In the genomic region with DNA sequence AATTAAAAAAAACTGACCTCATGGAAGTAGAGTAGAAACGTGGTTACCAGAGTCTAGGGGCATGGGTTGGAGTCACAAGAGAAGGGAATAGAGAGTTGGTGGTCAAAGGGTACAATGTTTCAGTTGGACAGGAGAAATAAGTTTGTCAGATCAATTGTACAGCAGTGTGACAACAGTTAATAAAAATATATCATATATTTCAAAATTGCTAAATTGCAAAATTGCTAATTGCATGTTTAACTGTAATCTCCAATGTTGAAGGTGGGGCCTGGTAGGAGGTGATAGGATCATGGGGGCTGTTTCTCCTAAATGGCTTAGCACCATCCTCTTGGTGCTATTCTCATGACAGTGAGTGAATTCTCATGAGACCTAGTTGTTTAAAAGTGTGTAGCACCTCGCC, we compare ENCODE assay signal across 21 cellular contexts.
DNase-seq lines count a peak whose midpoint lies in the region; ATAC-seq, FAIRE-seq and TF ChIP-seq lines count a peak whose summit lies in the region.
"Had no signal": no experiment of that assay in that cellular context is flagged by ENCODE, and none has a peak within 500 bp of the region (broad histone marks: within the 10 kb centered on the region; RNA-seq: fewer than 3 reads in every experiment).

No MANE protein-coding gene starts in this region.

- no peak for TF ChIP-seq POLR2A in A549 (IDR thresholded peaks at IDR 0.05; ENCODE audit: low read length)
- TF ChIP-seq POLR2A in GM12892 (IDR thresholded peaks at IDR 0.05; ENCODE audit: low read depth, low read length): no peak
- TF ChIP-seq POLR2A in NB4 (IDR thresholded peaks at IDR 0.05; ENCODE audit: extremely low read depth, insufficient read length): no peak
- no peak for TF ChIP-seq POLR2A in K562 (conservative IDR thresholded peaks at IDR 0.05)

- H3K4me2 ChIP-seq in A549 (no peak overlapping the region), K562 (ENCODE audit: insufficient read depth, low read length) (no peak overlapping the region)

- H3K9ac ChIP-seq in K562 (ENCODE audit: insufficient read depth in 1 of 2, low read depth in 2 of 2, low read length in 2 of 2): no peak overlapping the region
- H3K9ac ChIP-seq: BLaER1 treated with 17β-estradiol and CSF1 and Interleukin-3, amounts not matched to agents 10 nM and 100 nM had no signal

- no peaks in the 10 kb centered on the region for H3K9me1 ChIP-seq in K562 (ENCODE audit: control insufficient read depth, insufficient read depth, low read length)

- WGBS in A549 (ENCODE audit: missing lambda C conversion rate): 91% methylated on average over 2 of the region's 2 CpGs
- 66% methylated on average over 2 of the region's 2 CpGs for WGBS in K562 (ENCODE audit: insufficient coverage, low coverage, missing lambda C conversion rate)

- CTCF ChIA-PET in A549 (lab: Yijun Ruan, JAX) (no interaction called here), K562 (lab: Yijun Ruan, JAX; ENCODE audit: low intra/inter-chr PET ratio) (no interaction called here)

- no peak for ATAC-seq in A549
- ATAC-seq in K562: no peak

- H3K4me3 ChIP-seq in A549 (no peak overlapping the region), NB4 (ENCODE audit: low read depth, low read length) (no peak overlapping the region), K562 (no peak overlapping the region)
- H3K4me3 ChIP-seq: BLaER1 treated with 17β-estradiol and CSF1 and Interleukin-3, amounts not matched to agents 10 nM and 100 nM; HAP-1 had no signal

- TF ChIP-seq RAD21 in A549 (conservative IDR thresholded peaks at IDR 0.05 in 1 of 2, IDR thresholded peaks at IDR 0.05 in 1 of 2) (no peak), K562 (CRISPR knock-in tag; conservative IDR thresholded peaks at IDR 0.05 in 1 of 2, IDR thresholded peaks at IDR 0.05 in 1 of 2) (no peak)

- H3K36me3 ChIP-seq in K562 (ENCODE audit: control insufficient read depth, insufficient read depth, low read length): peaks cover 17% of the 10 kb centered on the region
- H3K36me3 ChIP-seq: BE2C, HAP-1 had no signal

- H3K79me2 ChIP-seq in K562 (ENCODE audit: control insufficient read depth, insufficient read depth, low read length): no peaks in the 10 kb centered on the region

- no peak overlapping the region for H3K27ac ChIP-seq in A549
- H3K27ac ChIP-seq in K562 (ENCODE audit: extremely low read depth, low read depth, low read length): no peak overlapping the region

- TF ChIP-seq CTCF in A549 (IDR thresholded peaks at IDR 0.05): no peak
- TF ChIP-seq CTCF in NB4 (IDR thresholded peaks at IDR 0.05; ENCODE audit: low read depth, low read length): no peak
- TF ChIP-seq CTCF in K562 (IDR thresholded peaks at IDR 0.05 in 2 of 3, conservative IDR thresholded peaks at IDR 0.05 in 1 of 3; ENCODE audit: insufficient read depth in 2 of 3, low read depth in 1 of 3, low read length in 3 of 3): no peak

- intact Hi-C loops in K562 (cut with micrococcal nuclease): no loop called here

- no peak for DNase-seq in A549 (ENCODE audit: low read depth in 1 of 2, low spot score in 1 of 2)
- no peak for DNase-seq in GM12892 (ENCODE audit: insufficient read length)
- DNase-seq in NB4 (ENCODE audit: low read depth): peak; percentile 4
- DNase-seq in K562 (ENCODE audit: extremely low read depth in 1 of 4, low spot score in 3 of 4): no peak
- no peak for DNase-seq in NK-92 treated with Interleukin-12 subunit alpha and Interleukin-12 subunit beta, amount 100 ng/mL, for 24 hours (lab: John Stamatoyannopoulos, UW)
- no peak for DNase-seq in NCI-H128 (lab: John Stamatoyannopoulos, UW; ENCODE audit: unreplicated experiment)
- no peak for DNase-seq in glomerular visceral epithelial cell (ENCODE audit: extremely low spot score)
- DNase-seq in NCI-H1694 (lab: John Stamatoyannopoulos, UW): no peak
- DNase-seq: BE2C; CD4-positive, alpha-beta T cell; CD8-positive, alpha-beta memory T cell; DMS 273 treated with DMSO at 0.1 percent for 48 hours; DMS79; EL; GDM1; GOT3 had no signal

- TF ChIP-seq EP300 in A549 (IDR thresholded peaks at IDR 0.05): no peak
- TF ChIP-seq EP300 in K562 (IDR thresholded peaks at IDR 0.05; ENCODE audit: low read length): no peak

- H3K9me3 ChIP-seq in A549: no peaks in the 10 kb centered on the region
- no peaks in the 10 kb centered on the region for H3K9me3 ChIP-seq in K562 (replicated peaks; ENCODE audit: control insufficient read depth, insufficient read depth, low read depth, low read length)
- H3K9me3 ChIP-seq: BE2C; BLaER1 treated with 17β-estradiol and CSF1 and Interleukin-3, amounts not matched to agents 10 nM and 100 nM; HAP-1 had no signal

- POLR2A ChIA-PET in A549 (lab: Yijun Ruan, JAX): no interaction called here
- POLR2A ChIA-PET in K562 (lab: Yijun Ruan, JAX): no interaction called here

- H3K4me1 ChIP-seq in A549 (peaks cover 8% of the 10 kb centered on the region; the same call in 2 of the 3 replicates), K562 (replicated peaks in 1 of 2; ENCODE audit: control insufficient read depth in 2 of 2, insufficient read depth in 2 of 2, low read length in 2 of 2) (no peaks in the 10 kb centered on the region)
- H3K4me1 ChIP-seq: BE2C, HAP-1 had no signal

- H2AFZ ChIP-seq in K562 (ENCODE audit: low read depth, low read length): no peak overlapping the region

- no peaks in the 10 kb centered on the region for H3K27me3 ChIP-seq in K562 (ENCODE audit: control insufficient read depth in 2 of 2, insufficient read depth in 2 of 2, low read length in 2 of 2)
- H3K27me3 ChIP-seq: BE2C; BLaER1 treated with 17β-estradiol and CSF1 and Interleukin-3, amounts not matched to agents 10 nM and 100 nM had no signal

- in situ Hi-C loops in K562 (cut with MboI): no loop called here

- no peaks in the 10 kb centered on the region for H4K20me1 ChIP-seq in K562 (replicated peaks; ENCODE audit: control insufficient read depth, insufficient read depth, low read length)
- H4K20me1 ChIP-seq: BLaER1 treated with 17β-estradiol and CSF1 and Interleukin-3, amounts not matched to agents 10 nM and 100 nM had no signal

- BruUV-seq in K562 (replicated peaks; lab: Mats Ljungman, UMichigan): no TSS peak

- FAIRE-seq in A549 (lab: Jason Lieb, UNC) (no peak), GM12892 (lab: Jason Lieb, UNC) (peak; percentile 21), K562 (lab: Jason Lieb, UNC) (no peak)
- FAIRE-seq: D721Med, GM12891, H54 had no signal

TF ChIP-seq in A549, 52 proteins besides CTCF, POLR2A, EP300 and RAD21:
- TF ChIP-seq NPAS2 (CRISPR knock-in tag; IDR thresholded peaks at IDR 0.05; ENCODE audit: borderline replicate concordance) (no peak), MAFK (IDR thresholded peaks at IDR 0.05; ENCODE audit: partially characterized antibody) (peak; percentile 30)

TF ChIP-seq in K562, 482 proteins besides CTCF, POLR2A, EP300 and RAD21 (continues in another document):
- TF ChIP-seq MAFF (IDR thresholded peaks at IDR 0.05; ENCODE audit: low read length): 0 out of 2 replicates have a peak, but pooled peaks have one; percentile 20
- TF ChIP-seq C11orf30 (IDR thresholded peaks at IDR 0.05; ENCODE audit: low read depth): peak; percentile 36; the same call in 1 of the 2 replicates
- TF ChIP-seq, protein P1, sequence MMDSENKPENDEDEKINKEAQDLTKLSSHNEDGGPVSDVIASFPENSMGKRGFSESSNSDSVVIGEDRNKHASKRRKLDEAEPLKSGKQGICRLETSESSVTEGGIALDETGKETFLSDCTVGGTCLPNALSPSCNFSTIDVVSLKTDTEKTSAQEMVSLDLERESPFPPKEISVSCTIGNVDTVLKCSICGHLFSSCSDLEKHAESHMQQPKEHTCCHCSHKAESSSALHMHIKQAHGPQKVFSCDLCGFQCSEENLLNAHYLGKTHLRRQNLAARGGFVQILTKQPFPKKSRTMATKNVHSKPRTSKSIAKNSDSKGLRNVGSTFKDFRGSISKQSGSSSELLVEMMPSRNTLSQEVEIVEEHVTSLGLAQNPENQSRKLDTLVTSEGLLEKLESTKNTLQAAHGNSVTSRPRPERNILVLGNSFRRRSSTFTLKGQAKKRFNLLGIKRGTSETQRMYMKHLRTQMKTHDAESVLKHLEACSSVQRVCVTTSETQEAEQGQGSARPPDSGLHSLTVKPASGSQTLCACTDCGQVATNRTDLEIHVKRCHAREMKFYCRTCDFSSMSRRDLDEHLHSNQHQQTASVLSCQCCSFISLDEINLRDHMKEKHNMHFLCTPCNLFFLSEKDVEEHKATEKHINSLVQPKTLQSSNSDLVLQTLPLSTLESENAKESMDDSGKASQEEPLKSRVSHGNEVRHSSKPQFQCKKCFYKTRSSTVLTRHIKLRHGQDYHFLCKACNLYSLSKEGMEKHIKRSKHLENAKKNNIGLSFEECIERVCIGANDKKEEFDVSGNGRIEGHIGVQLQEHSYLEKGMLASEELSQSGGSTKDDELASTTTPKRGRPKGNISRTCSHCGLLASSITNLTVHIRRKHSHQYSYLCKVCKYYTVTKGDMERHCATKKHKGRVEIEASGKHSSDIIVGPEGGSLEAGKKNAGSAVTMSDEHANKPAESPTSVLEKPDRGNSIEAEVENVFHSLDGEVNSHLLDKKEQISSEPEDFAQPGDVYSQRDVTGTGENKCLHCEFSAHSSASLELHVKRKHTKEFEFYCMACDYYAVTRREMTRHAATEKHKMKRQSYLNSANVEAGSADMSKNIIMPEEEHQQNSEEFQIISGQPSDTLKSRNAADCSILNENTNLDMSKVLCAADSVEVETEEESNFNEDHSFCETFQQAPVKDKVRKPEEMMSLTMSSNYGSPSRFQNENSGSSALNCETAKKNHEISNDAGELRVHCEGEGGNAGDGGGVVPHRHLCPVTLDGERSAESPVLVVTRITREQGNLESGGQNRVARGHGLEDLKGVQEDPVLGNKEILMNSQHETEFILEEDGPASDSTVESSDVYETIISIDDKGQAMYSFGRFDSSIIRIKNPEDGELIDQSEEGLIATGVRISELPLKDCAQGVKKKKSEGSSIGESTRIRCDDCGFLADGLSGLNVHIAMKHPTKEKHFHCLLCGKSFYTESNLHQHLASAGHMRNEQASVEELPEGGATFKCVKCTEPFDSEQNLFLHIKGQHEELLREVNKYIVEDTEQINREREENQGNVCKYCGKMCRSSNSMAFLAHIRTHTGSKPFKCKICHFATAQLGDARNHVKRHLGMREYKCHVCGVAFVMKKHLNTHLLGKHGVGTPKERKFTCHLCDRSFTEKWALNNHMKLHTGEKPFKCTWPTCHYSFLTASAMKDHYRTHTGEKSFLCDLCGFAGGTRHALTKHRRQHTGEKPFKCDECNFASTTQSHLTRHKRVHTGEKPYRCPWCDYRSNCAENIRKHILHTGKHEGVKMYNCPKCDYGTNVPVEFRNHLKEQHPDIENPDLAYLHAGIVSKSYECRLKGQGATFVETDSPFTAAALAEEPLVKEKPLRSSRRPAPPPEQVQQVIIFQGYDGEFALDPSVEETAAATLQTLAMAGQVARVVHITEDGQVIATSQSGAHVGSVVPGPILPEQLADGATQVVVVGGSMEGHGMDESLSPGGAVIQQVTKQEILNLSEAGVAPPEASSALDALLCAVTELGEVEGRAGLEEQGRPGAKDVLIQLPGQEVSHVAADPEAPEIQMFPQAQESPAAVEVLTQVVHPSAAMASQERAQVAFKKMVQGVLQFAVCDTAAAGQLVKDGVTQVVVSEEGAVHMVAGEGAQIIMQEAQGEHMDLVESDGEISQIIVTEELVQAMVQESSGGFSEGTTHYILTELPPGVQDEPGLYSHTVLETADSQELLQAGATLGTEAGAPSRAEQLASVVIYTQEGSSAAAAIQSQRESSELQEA (IDR thresholded peaks at IDR 0.05; ENCODE audit: low read depth): no peak
- TF ChIP-seq PTRF (tag; IDR thresholded peaks at IDR 0.05): no peak
- 0 out of 2 replicates have a peak, but pooled peaks have one; percentile 33 for TF ChIP-seq MAFG (tag; conservative IDR thresholded peaks at IDR 0.05)
